26 cellular contexts compared by ENCODE assay signal in genomic region chr9:98335666-98336065, GRCh38.
"Had no signal": no experiment of that assay in that cellular context is flagged by ENCODE, and none has a peak within 500 bp of the region (broad histone marks: within the 10 kb centered on the region; RNA-seq: fewer than 3 reads in every experiment).

No MANE protein-coding gene starts in this region.

- H2AFZ ChIP-seq: neural progenitor cell, parathyroid adenoma had no signal

- FAIRE-seq: small intestine, urothelium cell line had no signal

- H3K4me1 ChIP-seq: neural progenitor cell, parathyroid adenoma, psoas muscle, right lobe of liver, sigmoid colon, stomach, thyroid gland, tibial nerve, vagina had no signal

- DNase-seq: natural killer cell; occipital lobe; ovary; posterior cingulate gyrus; psoas muscle; right cardiac atrium; right lobe of liver; sigmoid colon; small intestine; stimulated activated CD4-positive, alpha-beta T cell treated with anti-CD3 and anti-CD28 coated beads, Interleukin-15, amount 100 ng/mL, for 24 hours; stimulated activated CD4-positive, alpha-beta T cell treated with anti-CD3 and anti-CD28 coated beads, Interleukin-2, amount 100 ng/mL, for 24 hours; stimulated activated CD4-positive, alpha-beta T cell treated with anti-CD3 and anti-CD28 coated beads, Interleukin-2, amount 100 ng/mL, for 48 hours; stimulated activated CD4-positive, alpha-beta T cell treated with anti-CD3 and anti-CD28 coated beads, Interleukin-4, amount 100 ng/mL, for 24 hours; stimulated activated naive B cell treated with anti-CD40 and anti-IgM and Interleukin-4, amounts not matched to agents 10 μg/mL and 1 μg/mL and 100 μg/mL, for 72 hours; stimulated activated naive CD4-positive, alpha-beta T cell treated with Interleukin-2 at 50 U/mL for 16 hours; stomach; thyroid gland; trophoblast cell; upper lobe of left lung had no signal

- H3K4me2 ChIP-seq: neural progenitor cell had no signal

- H3K36me3 ChIP-seq: neural progenitor cell, ovary, right lobe of liver, sigmoid colon, stomach, thoracic aorta, thyroid gland, tibial nerve, upper lobe of left lung, vagina had no signal

- ATAC-seq: natural killer cell; psoas muscle; right cardiac atrium; right lobe of liver; stimulated activated effector memory CD8-positive, alpha-beta T cell treated with anti-CD3 and anti-CD28 coated beads, Interleukin-12 subunit alpha, Interleukin-12 subunit beta, amount 100 ng/mL, for 72 hours; stimulated activated naive B cell treated with anti-CD40 and anti-IgM and Interleukin-4, amounts not matched to agents 10 μg/mL and 1 μg/mL and 100 μg/mL, for 72 hours had no signal

- H3K4me3 ChIP-seq: neural progenitor cell, ovary, psoas muscle, right lobe of liver, sigmoid colon, stomach, thoracic aorta, thyroid gland, tibial nerve, upper lobe of left lung, vagina had no signal

- H3K27ac ChIP-seq: neural progenitor cell, ovary, parathyroid adenoma, psoas muscle, right lobe of liver, sigmoid colon, stomach, thoracic aorta, thyroid gland, tibial nerve, upper lobe of left lung, vagina had no signal

- H3K9ac ChIP-seq: neural progenitor cell, parathyroid adenoma had no signal

- H3K79me2 ChIP-seq: parathyroid adenoma had no signal

- H3K9me3 ChIP-seq: ovary, psoas muscle, right lobe of liver, thoracic aorta, thyroid gland, upper lobe of left lung, vagina had no signal

- H3K27me3 ChIP-seq: neural progenitor cell, ovary, right lobe of liver, sigmoid colon, thyroid gland, tibial nerve, upper lobe of left lung, vagina had no signal
